In the genomic region with DNA sequence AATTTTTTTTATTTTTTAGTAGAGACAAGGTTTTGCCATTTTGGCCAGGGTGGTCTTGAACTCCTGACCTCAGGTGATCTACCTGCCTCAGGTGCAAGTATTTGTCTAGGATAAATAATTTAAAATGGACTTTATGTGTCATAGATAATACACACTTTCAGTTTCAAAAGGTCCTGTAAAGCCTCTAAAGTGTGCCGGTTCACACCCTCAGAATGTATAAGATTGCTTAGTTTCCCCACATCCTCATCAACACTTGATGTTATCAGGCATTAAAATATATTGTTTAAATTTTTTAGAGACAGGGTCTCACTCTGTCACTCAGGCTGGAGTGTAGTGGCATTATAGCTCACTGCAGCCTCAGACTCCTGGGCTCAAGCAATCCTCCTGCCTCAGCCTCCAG, we compare ENCODE assay signal across 19 cellular contexts.
DNase-seq lines count a peak whose midpoint lies in the region; ATAC-seq and TF ChIP-seq lines count a peak whose summit lies in the region.
"Had no signal": no experiment of that assay in that cellular context is flagged by ENCODE, and none has a peak within 500 bp of the region (broad histone marks: within the 10 kb centered on the region; RNA-seq: fewer than 3 reads in every experiment).

No MANE protein-coding gene starts in this region.

- peaks cover 78% of the 10 kb centered on the region for H3K4me1 Mint-ChIP-seq in activated CD8-positive, alpha-beta T cell treated with anti-CD3 and anti-CD28 coated beads for 36 hours (ENCODE audit: low read depth)
- peaks cover 59 to 95% (median 87%) of the 10 kb centered on the region in 7 donors for H3K4me1 Mint-ChIP-seq in naive thymus-derived CD4-positive, alpha-beta T cell

- ATAC-seq in activated CD4-positive, CD25-positive, alpha-beta regulatory T cell treated with anti-CD3 and anti-CD28 coated beads, Interleukin-2, amount 50 U/mL, for 24 hours, result peak; percentile 32 to 50
- ATAC-seq in activated CD8-positive, alpha-beta T cell treated with anti-CD3 and anti-CD28 coated beads for 36 hours, result peak; percentile 67
- ATAC-seq in naive thymus-derived CD4-positive, alpha-beta T cell, result peak; percentile 54
- ATAC-seq: mucosa of descending colon had no signal

- peaks cover 35% of the 10 kb centered on the region for H3K79me2 ChIP-seq in DOHH2 (ENCODE audit: control insufficient read depth, low read length)

- POLR2A ChIA-PET in activated CD8-positive, alpha-beta T cell treated with anti-CD3 and anti-CD28 coated beads for 36 hours (lab: Charles Lee), result interaction anchor here (1.4 to 1.7 kb wide), 3 partner anchors 12 to 18 kb away, joined by 4 to 5 read pairs (median 5); no protein-coding TSS in a partner anchor
- POLR2A ChIA-PET in naive thymus-derived CD4-positive, alpha-beta T cell (lab: Charles Lee), result interaction anchor here (0.7 to 1.6 kb wide), 4 partner anchors 10 to 44 kb away, joined by 3 to 7 read pairs (median 4); no protein-coding TSS in a partner anchor

- intact Hi-C loops in activated CD8-positive, alpha-beta T cell treated with anti-CD3 and anti-CD28 coated beads for 36 hours (cut with micrococcal nuclease), result no loop called here
- intact Hi-C loops in naive thymus-derived CD4-positive, alpha-beta T cell (cut with micrococcal nuclease), result loop anchor here in 1 of 2 donors (1.0 kb wide), 1 partner anchor 10 kb away; no protein-coding TSS in a partner anchor

- no peaks in the 10 kb centered on the region for H3K9me2 ChIP-seq in DOHH2 (replicated peaks; ENCODE audit: control insufficient read depth, low read length)

- TF ChIP-seq CTCF in DOHH2 (IDR thresholded peaks at IDR 0.05; ENCODE audit: low read depth, low read length, poor library complexity, severe bottlenecking), result no peak
- TF ChIP-seq CTCF in activated CD8-positive, alpha-beta T cell treated with anti-CD3 and anti-CD28 coated beads for 36 hours (IDR thresholded peaks at IDR 0.05), result no peak

- DNase-seq in activated CD4-positive, CD25-positive, alpha-beta regulatory T cell treated with anti-CD3 and anti-CD28 coated beads, Interleukin-2, amount 50 U/mL, for 72 hours, result no peak
- DNase-seq in activated CD8-positive, alpha-beta T cell treated with anti-CD3 and anti-CD28 coated beads for 36 hours, result no peak
- DNase-seq in naive thymus-derived CD4-positive, alpha-beta T cell, result no peak
- DNase-seq in glomerular visceral epithelial cell (ENCODE audit: extremely low spot score) (no peak), dermis blood vessel endothelial cell (no peak), amniotic stem cell (lab: John Stamatoyannopoulos, UW) (no peak)
- DNase-seq: activated T-cell treated with anti-CD3 and anti-CD28 coated beads, Interleukin-2, amount 50 U/mL, for 48 hours; amygdala; EL; mucosa of descending colon; NCI-H1417; NCI-H524 treated with DMSO at 0.1 percent for 48 hours; small intestine; stimulated activated CD4-positive, alpha-beta T cell treated with anti-CD3 and anti-CD28 coated beads, Interleukin-4, amount 100 ng/mL, for 1 hour had no signal

- H3K27me3 Mint-ChIP-seq in activated CD8-positive, alpha-beta T cell treated with anti-CD3 and anti-CD28 coated beads for 36 hours, result no peaks in the 10 kb centered on the region
- H3K27me3 Mint-ChIP-seq in naive thymus-derived CD4-positive, alpha-beta T cell, result no peaks in the 10 kb centered on the region
- H3K27me3 Mint-ChIP-seq: dendritic cell treated with granulocyte-macrophage colony-stimulating factor and Interleukin-4, amounts not matched to agents 40 ng/mL and 50 ng/mL, for 4 days had no signal

- peaks cover 92% of the 10 kb centered on the region for H3K4me1 ChIP-seq in DOHH2 (ENCODE audit: control insufficient read depth, low read length)
- H3K4me1 ChIP-seq in naive thymus-derived CD4-positive, alpha-beta T cell (ENCODE audit: control insufficient read depth in 2 of 2, insufficient read depth in 2 of 2, low read length in 2 of 2), result peaks cover 59 to 70% of the 10 kb centered on the region in 2 donors

- H3K9me3 Mint-ChIP-seq in activated CD8-positive, alpha-beta T cell treated with anti-CD3 and anti-CD28 coated beads for 36 hours, result peaks cover 2% of the 10 kb centered on the region
- no peaks in the 10 kb centered on the region for H3K9me3 Mint-ChIP-seq in naive thymus-derived CD4-positive, alpha-beta T cell
- H3K9me3 Mint-ChIP-seq: dendritic cell treated with granulocyte-macrophage colony-stimulating factor and Interleukin-4, amounts not matched to agents 40 ng/mL and 50 ng/mL, for 4 days had no signal

- CTCF ChIA-PET in activated CD8-positive, alpha-beta T cell treated with anti-CD3 and anti-CD28 coated beads for 36 hours (lab: Charles Lee), result interaction anchor here (0.6 to 6.3 kb wide), 5 partner anchors 18 to 50 kb away, joined by 3 to 45 read pairs (median 9); no protein-coding TSS in a partner anchor
- CTCF ChIA-PET in naive thymus-derived CD4-positive, alpha-beta T cell (lab: Charles Lee), result interaction anchor here (0.6 to 1.6 kb wide), 2 partner anchors 9 to 361 kb away, joined by 3 to 4 read pairs; no protein-coding TSS in a partner anchor

- no peaks in the 10 kb centered on the region for H3K9me3 ChIP-seq in DOHH2 (ENCODE audit: control insufficient read depth, insufficient read depth, low read length)
- H3K9me3 ChIP-seq in naive thymus-derived CD4-positive, alpha-beta T cell (ENCODE audit: control insufficient read depth in 2 of 3, low read length in 3 of 3), result no peaks in the 10 kb centered on the region
- H3K9me3 ChIP-seq: mucosa of descending colon had no signal

- H3F3A ChIP-seq in DOHH2 (ENCODE audit: control insufficient read depth, insufficient read depth), result peaks cover 26% of the 10 kb centered on the region

- H3K27me3 ChIP-seq in DOHH2 (ENCODE audit: control insufficient read depth, low read length), result no peaks in the 10 kb centered on the region
- H3K27me3 ChIP-seq in naive thymus-derived CD4-positive, alpha-beta T cell (ENCODE audit: control insufficient read depth in 2 of 2, insufficient read depth in 2 of 2, low read length in 2 of 2), result no peaks in the 10 kb centered on the region
- H3K27me3 ChIP-seq: cardiac muscle cell had no signal

- H3K4me3 Mint-ChIP-seq in activated CD8-positive, alpha-beta T cell treated with anti-CD3 and anti-CD28 coated beads for 36 hours, result no peak overlapping the region
- peak overlapping the region in 5 of 10 donors; percentile 16 to 39 (median 37) for H3K4me3 Mint-ChIP-seq in naive thymus-derived CD4-positive, alpha-beta T cell
- H3K4me3 Mint-ChIP-seq: dendritic cell treated with granulocyte-macrophage colony-stimulating factor and Interleukin-4, amounts not matched to agents 40 ng/mL and 50 ng/mL, for 4 days had no signal

- peaks cover 47% of the 10 kb centered on the region for H3K36me3 Mint-ChIP-seq in activated CD8-positive, alpha-beta T cell treated with anti-CD3 and anti-CD28 coated beads for 36 hours (ENCODE audit: low read depth)
- peaks cover 6 to 39% (median 38%) of the 10 kb centered on the region in 5 donors for H3K36me3 Mint-ChIP-seq in naive thymus-derived CD4-positive, alpha-beta T cell

- peak overlapping the region; percentile 15; the same call in 1 of the 2 replicates for H3K27ac ChIP-seq in DOHH2 (ENCODE audit: low read depth, low read length)
- no peak overlapping the region for H3K27ac ChIP-seq in naive thymus-derived CD4-positive, alpha-beta T cell (ENCODE audit: low read depth, low read length)
- H3K27ac ChIP-seq: 22Rv1, cardiac muscle cell had no signal

- H4K20me1 ChIP-seq in DOHH2 (ENCODE audit: control insufficient read depth, insufficient read depth, low read depth, low read length), result no peaks in the 10 kb centered on the region

- no peak overlapping the region for H3K4me3 ChIP-seq in DOHH2 (ENCODE audit: low read length)
- H3K4me3 ChIP-seq in naive thymus-derived CD4-positive, alpha-beta T cell (ENCODE audit: low read length), result no peak overlapping the region
- H3K4me3 ChIP-seq: cardiac muscle cell, mucosa of descending colon had no signal

- peak overlapping the region; percentile 86 for H3K27ac Mint-ChIP-seq in activated CD8-positive, alpha-beta T cell treated with anti-CD3 and anti-CD28 coated beads for 36 hours
- H3K27ac Mint-ChIP-seq in naive thymus-derived CD4-positive, alpha-beta T cell, result peak overlapping the region; percentile 7 to 95 (median 61)
- H3K27ac Mint-ChIP-seq: dendritic cell treated with granulocyte-macrophage colony-stimulating factor and Interleukin-4, amounts not matched to agents 40 ng/mL and 50 ng/mL, for 4 days had no signal

- peak overlapping the region; percentile 29 for H3K4me2 ChIP-seq in DOHH2 (ENCODE audit: low read length)

- peaks cover 43% of the 10 kb centered on the region for H3K36me3 ChIP-seq in DOHH2 (ENCODE audit: control insufficient read depth, low read length)
- peaks cover under 1 to 15% (median 7%) of the 10 kb centered on the region in 3 experiments for H3K36me3 ChIP-seq in naive thymus-derived CD4-positive, alpha-beta T cell (ENCODE audit: control insufficient read depth in 2 of 3, insufficient read depth in 3 of 3, low read length in 3 of 3)
- H3K36me3 ChIP-seq: cardiac muscle cell had no signal
